17 cellular contexts compared by ENCODE assay signal in genomic region chr1:79151006-79151796, GRCh38.
"Had no signal": no experiment of that assay in that cellular context is flagged by ENCODE, and none has a peak within 500 bp of the region (broad histone marks: within the 10 kb centered on the region; RNA-seq: fewer than 3 reads in every experiment).

No MANE protein-coding gene starts in this region.

- H3K4me3 ChIP-seq: ascending aorta, esophagus squamous epithelium, heart left ventricle, left lung had no signal

- H3K27ac Mint-ChIP-seq: activated B cell treated with CpG ODN at 0.5 μM for 24 hours; activated CD4-positive, alpha-beta T cell treated with anti-CD3 and anti-CD28 coated beads, Interleukin-2, amount 10 ng/mL, durations not matched to agents 24 days and 14 days; activated T-helper 1 cell treated with anti-CD3 and anti-CD28 coated beads, Interleukin-12 subunit alpha, Interleukin-12 subunit beta, Interleukin-2, Interleukin-4 antibody, amounts not matched to agents 30 ng/mL and 10 ng/mL and 1 ng/mL, durations not matched to agents 14 hours and 24 hours and 36 hours; dendritic cell treated with granulocyte-macrophage colony-stimulating factor and Interleukin-4, amounts not matched to agents 40 ng/mL and 50 ng/mL, for 4 days; stimulated activated naive CD8-positive, alpha-beta T cell treated with anti-CD3 and anti-CD28 coated beads, Interleukin-15, amount 100 ng/mL, for 72 hours; T-helper 17 cell had no signal

- H3K27me3 Mint-ChIP-seq: activated B cell treated with CpG ODN at 0.5 μM for 24 hours; activated CD4-positive, alpha-beta T cell treated with anti-CD3 and anti-CD28 coated beads, Interleukin-2, amount 10 ng/mL, durations not matched to agents 24 days and 14 days; dendritic cell treated with granulocyte-macrophage colony-stimulating factor and Interleukin-4, amounts not matched to agents 40 ng/mL and 50 ng/mL, for 4 days; stimulated activated naive CD8-positive, alpha-beta T cell treated with anti-CD3 and anti-CD28 coated beads, Interleukin-15, amount 100 ng/mL, for 72 hours; T-helper 17 cell had no signal

- H3K4me1 Mint-ChIP-seq: activated B cell treated with CpG ODN at 0.5 μM for 24 hours; activated CD4-positive, alpha-beta T cell treated with anti-CD3 and anti-CD28 coated beads, Interleukin-2, amount 10 ng/mL, durations not matched to agents 24 days and 14 days; stimulated activated naive CD8-positive, alpha-beta T cell treated with anti-CD3 and anti-CD28 coated beads, Interleukin-15, amount 100 ng/mL, for 72 hours; T-helper 17 cell had no signal

- H3K9me3 ChIP-seq: ascending aorta, esophagus squamous epithelium, heart left ventricle, left lung had no signal

- H3K27ac ChIP-seq: ascending aorta, esophagus squamous epithelium, heart left ventricle, left lung had no signal

- ATAC-seq: heart left ventricle; left lung; stimulated activated naive CD8-positive, alpha-beta T cell treated with anti-CD3 and anti-CD28 coated beads, Interleukin-15, amount 100 ng/mL, for 72 hours; T-helper 17 cell had no signal

- H3K4me3 Mint-ChIP-seq: activated B cell treated with CpG ODN at 0.5 μM for 24 hours; activated CD4-positive, alpha-beta T cell treated with anti-CD3 and anti-CD28 coated beads, Interleukin-2, amount 10 ng/mL, durations not matched to agents 24 days and 14 days; activated T-helper 1 cell treated with anti-CD3 and anti-CD28 coated beads, Interleukin-12 subunit alpha, Interleukin-12 subunit beta, Interleukin-2, Interleukin-4 antibody, amounts not matched to agents 30 ng/mL and 10 ng/mL and 1 ng/mL, durations not matched to agents 14 hours and 24 hours and 36 hours; dendritic cell treated with granulocyte-macrophage colony-stimulating factor and Interleukin-4, amounts not matched to agents 40 ng/mL and 50 ng/mL, for 4 days; nephron; stimulated activated naive CD8-positive, alpha-beta T cell treated with anti-CD3 and anti-CD28 coated beads, Interleukin-15, amount 100 ng/mL, for 72 hours; T-helper 17 cell had no signal

- H3K27me3 ChIP-seq: ascending aorta, esophagus squamous epithelium, heart left ventricle, left lung had no signal

- H3K9me3 Mint-ChIP-seq: activated CD4-positive, alpha-beta T cell treated with anti-CD3 and anti-CD28 coated beads, Interleukin-2, amount 10 ng/mL, durations not matched to agents 24 days and 14 days; activated T-helper 1 cell treated with anti-CD3 and anti-CD28 coated beads, Interleukin-12 subunit alpha, Interleukin-12 subunit beta, Interleukin-2, Interleukin-4 antibody, amounts not matched to agents 30 ng/mL and 10 ng/mL and 1 ng/mL, durations not matched to agents 14 hours and 24 hours and 36 hours had no signal

- H3K4me1 ChIP-seq: ascending aorta, esophagus squamous epithelium, heart left ventricle, left lung had no signal

- DNase-seq: activated B cell treated with CpG ODN at 0.5 μM for 24 hours; activated CD4-positive, alpha-beta T cell treated with anti-CD3 and anti-CD28 coated beads, Interleukin-2, amount 10 ng/mL, durations not matched to agents 24 days and 14 days; activated naive CD4-positive, alpha-beta T cell; esophagus squamous epithelium; heart left ventricle; islet precursor cell; left lung; mesendoderm; retina; stimulated activated CD4-positive, alpha-beta T cell treated with anti-CD3 and anti-CD28 coated beads, Interleukin-15, amount 100 ng/mL, for 24 hours; stimulated activated CD4-positive, alpha-beta T cell treated with anti-CD3 and anti-CD28 coated beads, Interleukin-4, amount 100 ng/mL, for 24 hours; stimulated activated naive CD8-positive, alpha-beta T cell treated with anti-CD3 and anti-CD28 coated beads, Interleukin-15, amount 100 ng/mL, for 72 hours; T-helper 17 cell had no signal

- H3K36me3 ChIP-seq: ascending aorta, esophagus squamous epithelium, heart left ventricle, left lung had no signal
